22 cellular contexts compared by ENCODE assay signal in genomic region chr1:8992936-8993687, GRCh38. TPM values are rescaled to one million over a fixed set of nuclear protein-coding genes. Genes with fewer than 3 reads are reported as not detected.
DNase-seq lines count a peak whose midpoint lies in the region; ATAC-seq and TF ChIP-seq lines count a peak whose summit lies in the region.
"Had no signal": no experiment of that assay in that cellular context is flagged by ENCODE, and none has a peak within 500 bp of the region (broad histone marks: within the 10 kb centered on the region; RNA-seq: fewer than 3 reads in every experiment).

No MANE protein-coding gene starts in this region.

- H3K9me3 Mint-ChIP-seq in T-helper 1 cell treated with Interleukin-12 subunit alpha and Interleukin-12 subunit beta and Interleukin-4 antibody, amounts not matched to agents 30 μg/mL and 1 μg/mL, for 36 hours = peaks cover 9% of the 10 kb centered on the region
- H3K9me3 Mint-ChIP-seq in HFFc6 = no peaks in the 10 kb centered on the region
- H3K9me3 Mint-ChIP-seq in endothelial cell (ENCODE audit: unreplicated experiment) = no peaks in the 10 kb centered on the region

- H3K4me2 ChIP-seq in osteoblast (ENCODE audit: insufficient read depth, low read length) = no peak overlapping the region

- no peaks in the 10 kb centered on the region for H3K36me3 ChIP-seq in osteoblast (ENCODE audit: insufficient read depth, low read length)
- H3K36me3 ChIP-seq: Peyer's patch had no signal

- peaks cover 5% of the 10 kb centered on the region for H3K36me3 Mint-ChIP-seq in T-helper 1 cell treated with Interleukin-12 subunit alpha and Interleukin-12 subunit beta and Interleukin-4 antibody, amounts not matched to agents 30 μg/mL and 1 μg/mL, for 36 hours (ENCODE audit: low read depth)
- no peaks in the 10 kb centered on the region for H3K36me3 Mint-ChIP-seq in HFFc6 (ENCODE audit: low read depth)
- H3K36me3 Mint-ChIP-seq in endothelial cell (ENCODE audit: low read depth, unreplicated experiment) = no peaks in the 10 kb centered on the region
- H3K36me3 Mint-ChIP-seq: activated naive CD4-positive, alpha-beta T cell treated with anti-CD3 and anti-CD28 coated beads, Interleukin-2, amount 10 ng/mL, durations not matched to agents 7 days and 5 days; CD4-positive, alpha-beta memory T cell had no signal

- H3K27me3 ChIP-seq in osteoblast (ENCODE audit: insufficient read depth, low read length) = no peaks in the 10 kb centered on the region
- H3K27me3 ChIP-seq: Peyer's patch had no signal

- H3K9me3 ChIP-seq in osteoblast (ENCODE audit: low read depth, low read length) = no peaks in the 10 kb centered on the region
- H3K9me3 ChIP-seq: Peyer's patch had no signal

- peak overlapping the region; percentile 24 for H3K27ac Mint-ChIP-seq in T-helper 1 cell treated with Interleukin-12 subunit alpha and Interleukin-12 subunit beta and Interleukin-4 antibody, amounts not matched to agents 30 μg/mL and 1 μg/mL, for 36 hours
- H3K27ac Mint-ChIP-seq in HFFc6 (no peak overlapping the region), endothelial cell (ENCODE audit: unreplicated experiment) (no peak overlapping the region)
- H3K27ac Mint-ChIP-seq: activated naive CD4-positive, alpha-beta T cell treated with anti-CD3 and anti-CD28 coated beads, Interleukin-2, amount 10 ng/mL, durations not matched to agents 7 days and 5 days; stimulated activated naive CD8-positive, alpha-beta T cell treated with anti-CD3 and anti-CD28 coated beads, Interleukin-15, Interleukin-2, amounts not matched to agents 100 ng/mL and 50 ng/mL, for 24 hours had no signal

- H3K4me1 Mint-ChIP-seq in T-helper 1 cell treated with Interleukin-12 subunit alpha and Interleukin-12 subunit beta and Interleukin-4 antibody, amounts not matched to agents 30 μg/mL and 1 μg/mL, for 36 hours (ENCODE audit: low read depth) = peaks cover 24% of the 10 kb centered on the region
- H3K4me1 Mint-ChIP-seq in HFFc6 (ENCODE audit: low read depth) (peaks cover 8% of the 10 kb centered on the region), endothelial cell (ENCODE audit: unreplicated experiment) (no peaks in the 10 kb centered on the region)

- no peaks in the 10 kb centered on the region for H3K79me2 ChIP-seq in osteoblast (ENCODE audit: insufficient read depth, low read length)

- H4K20me1 ChIP-seq in osteoblast (ENCODE audit: insufficient read depth, low read length) = no peaks in the 10 kb centered on the region

- no peak overlapping the region for H3K4me3 Mint-ChIP-seq in T-helper 1 cell treated with Interleukin-12 subunit alpha and Interleukin-12 subunit beta and Interleukin-4 antibody, amounts not matched to agents 30 μg/mL and 1 μg/mL, for 36 hours
- H3K4me3 Mint-ChIP-seq in HFFc6 = no peak overlapping the region
- no peak overlapping the region for H3K4me3 Mint-ChIP-seq in endothelial cell (ENCODE audit: unreplicated experiment)
- H3K4me3 Mint-ChIP-seq: activated naive CD4-positive, alpha-beta T cell treated with anti-CD3 and anti-CD28 coated beads, Interleukin-2, amount 10 ng/mL, durations not matched to agents 7 days and 5 days; CD4-positive, alpha-beta memory T cell; stimulated activated naive CD8-positive, alpha-beta T cell treated with anti-CD3 and anti-CD28 coated beads, Interleukin-15, Interleukin-2, amounts not matched to agents 100 ng/mL and 50 ng/mL, for 24 hours had no signal

- H3K27ac ChIP-seq in osteoblast (ENCODE audit: low read depth, low read length) = no peak overlapping the region
- H3K27ac ChIP-seq: SK-N-MC had no signal

- peaks cover 5% of the 10 kb centered on the region for H3K27me3 Mint-ChIP-seq in T-helper 1 cell treated with Interleukin-12 subunit alpha and Interleukin-12 subunit beta and Interleukin-4 antibody, amounts not matched to agents 30 μg/mL and 1 μg/mL, for 36 hours (ENCODE audit: low read depth)
- H3K27me3 Mint-ChIP-seq in HFFc6 (ENCODE audit: insufficient read depth) (peaks cover 2% of the 10 kb centered on the region), endothelial cell (ENCODE audit: unreplicated experiment) (peaks cover 5% of the 10 kb centered on the region)
- H3K27me3 Mint-ChIP-seq: stimulated activated naive CD8-positive, alpha-beta T cell treated with anti-CD3 and anti-CD28 coated beads, Interleukin-15, Interleukin-2, amounts not matched to agents 100 ng/mL and 50 ng/mL, for 24 hours had no signal

- H2AFZ ChIP-seq in osteoblast (ENCODE audit: low read length) = no peak overlapping the region

- DNase-seq in T-helper 1 cell = no peak
- DNase-seq in HFFc6 = no peak
- DNase-seq in endothelial cell (ENCODE audit: low spot score) = no peak
- DNase-seq in osteoblast (ENCODE audit: insufficient read length, low spot score, missing footprints) = peak; percentile 47
- DNase-seq in NCI-H1105 (lab: John Stamatoyannopoulos, UW) = no peak
- DNase-seq: activated CD4-positive, alpha-beta T cell treated with anti-CD3 and anti-CD28 coated beads for 48 hours; activated naive CD4-positive, alpha-beta T cell treated with anti-CD3 and anti-CD28 coated beads, Interleukin-2, amount 10 ng/mL, durations not matched to agents 7 days and 5 days; activated T-cell treated with anti-CD3 and anti-CD28 coated beads for 4 hours; CD4-positive, alpha-beta memory T cell; hypothalamus; kidney glomerular epithelial cell; NCI-H1417; NCI-H2171; NCI-H82; Peyer's patch had no signal

- TF ChIP-seq CTCF in HFFc6 (IDR thresholded peaks at IDR 0.05) (peak; percentile 71), endothelial cell (IDR thresholded peaks at IDR 0.05; ENCODE audit: unreplicated experiment) (peak; percentile 33), osteoblast (IDR thresholded peaks at IDR 0.05; ENCODE audit: extremely low read depth, low read depth, low read length) (peak; percentile 33)

- H3K4me1 ChIP-seq in osteoblast (ENCODE audit: insufficient read depth, low read length) = no peaks in the 10 kb centered on the region

- ATAC-seq in HG03095 (IDR thresholded peaks at IDR 0.05; ENCODE audit: unreplicated experiment) (no peak), GM19035 (IDR thresholded peaks at IDR 0.05; ENCODE audit: unreplicated experiment) (no peak)

- H3K4me3 ChIP-seq in osteoblast (ENCODE audit: insufficient read depth, low read length) = no peak overlapping the region
- H3K4me3 ChIP-seq: Peyer's patch, SK-N-MC had no signal

RNA-seq across cellular contexts. Expression of gene SLC2A7, which starts 33.1 kb away (rescaled TPM):
- total RNA-seq in HFFc6 (2021; fragmentation: NEBNext Ultra II Directional; extraction: Animal tissue kit (Norgen Biotek cat#: 25700)) = not detected
- total RNA-seq in endothelial cell (ENCODE audit: unreplicated experiment) (not detected), osteoblast (not detected in 2 replicates)
- total RNA-seq: CD4-positive, alpha-beta memory T cell; urinary bladder had no signal

RNA-seq across cellular contexts. Expression of gene CA6, which starts 47.4 kb away (rescaled TPM):
- not detected for total RNA-seq in HFFc6 (2021; fragmentation: NEBNext Ultra II Directional; extraction: Animal tissue kit (Norgen Biotek cat#: 25700))
- 2.5 TPM for total RNA-seq in endothelial cell (ENCODE audit: unreplicated experiment)
- not detected in 2 replicates for total RNA-seq in osteoblast
- total RNA-seq: CD4-positive, alpha-beta memory T cell; dermis microvascular lymphatic vessel endothelial cell; Peyer's patch; urinary bladder had no signal
